In genomic region chr12:66002812-66003211, GRCh38 we compare ENCODE assay signal across 20 cellular contexts.
A peak's percentile ranks its signal among the peaks of the same experiment; 100 is the strongest.
DNase-seq lines count a peak whose midpoint lies in the region; ATAC-seq, FAIRE-seq and TF ChIP-seq lines count a peak whose summit lies in the region.
"Had no signal": no experiment of that assay in that cellular context is flagged by ENCODE, and none has a peak within 500 bp of the region (broad histone marks: within the 10 kb centered on the region; RNA-seq: fewer than 3 reads in every experiment).

No MANE protein-coding gene starts in this region.

- no peak overlapping the region for H3K9ac ChIP-seq in keratinocyte (ENCODE audit: control insufficient read depth, extremely low read depth, insufficient read depth, low read length)
- H3K9ac ChIP-seq: GM23248 had no signal

- ATAC-seq in GM21381 (IDR thresholded peaks at IDR 0.05; ENCODE audit: unreplicated experiment) = no peak

- no peaks in the 10 kb centered on the region for H4K20me1 ChIP-seq in keratinocyte (ENCODE audit: control insufficient read depth, extremely low read depth, insufficient read depth, low read length)

- H3K27me3 ChIP-seq in keratinocyte (ENCODE audit: control insufficient read depth, extremely low read depth, insufficient read depth, low read length) = no peaks in the 10 kb centered on the region
- H3K27me3 ChIP-seq: Peyer's patch, SJSA1 had no signal

- H3K4me1 ChIP-seq in keratinocyte (ENCODE audit: control insufficient read depth, extremely low read depth, insufficient read depth, low read length) = peaks cover 30% of the 10 kb centered on the region
- H3K4me1 ChIP-seq: HAP-1, Peyer's patch had no signal

- H3K4me2 ChIP-seq in keratinocyte (ENCODE audit: control insufficient read depth, extremely low read depth, insufficient read depth, low read depth, low read length) = no peak overlapping the region

- TF ChIP-seq CTCF in astrocyte of the spinal cord (IDR thresholded peaks at IDR 0.05; ENCODE audit: low read depth, low read length) (no peak), keratinocyte (optimal IDR thresholded peaks at IDR 0.05 in 1 of 3, IDR thresholded peaks at IDR 0.05 in 1 of 3, conservative IDR thresholded peaks at IDR 0.05 in 1 of 3; ENCODE audit: extremely low read depth in 1 of 3, insufficient read depth in 2 of 3, low read length in 3 of 3) (no peak)

- no peaks in the 10 kb centered on the region for H3K79me2 ChIP-seq in keratinocyte (ENCODE audit: control insufficient read depth, insufficient read depth, low read length)

- no peak for FAIRE-seq in keratinocyte (lab: Jason Lieb, UNC)

- peak overlapping the region; percentile 30 for H2AFZ ChIP-seq in keratinocyte (ENCODE audit: control insufficient read depth, low read length)
- H2AFZ ChIP-seq: GM23248 had no signal

- no peak overlapping the region for H3K27ac ChIP-seq in keratinocyte (ENCODE audit: control insufficient read depth, insufficient read depth, low read length)
- H3K27ac ChIP-seq: GM23248, Peyer's patch, SJSA1 had no signal

- in situ Hi-C loops in astrocyte of the spinal cord (cut with HindIII; ENCODE audit: low sequenced_read_pairs) = no loop called here

- DNase-seq in LHCN-M2 (ENCODE audit: low read depth) = peak; percentile 43
- DNase-seq in astrocyte of the spinal cord (ENCODE audit: low read depth, low spot score) = peak; percentile 17
- no peak for DNase-seq in keratinocyte (ENCODE audit: low read depth, low spot score)
- no peak for DNase-seq in NOMO-1 treated with dmso at 0.1 percent for 144 hours (lab: John Stamatoyannopoulos, UW; ENCODE audit: unreplicated experiment)
- DNase-seq in NCI-H526 treated with DMSO at 0.1 percent for 48 hours (lab: John Stamatoyannopoulos, UW) = no peak
- no peak for DNase-seq in central memory CD4-positive, alpha-beta T cell
- DNase-seq: ACHN, C1 segment of cervical spinal cord, DMS79 treated with DMSO at 0.1 percent for 48 hours, GDM1, GM23248, NCI-H1105, NCI-H187, NCI-H226, NCI-H524 treated with DMSO at 0.1 percent for 48 hours, Peyer's patch, SW 1271 had no signal

- no peaks in the 10 kb centered on the region for H3K9me3 ChIP-seq in keratinocyte (ENCODE audit: control insufficient read depth, low read depth, low read length)
- H3K9me3 ChIP-seq: HAP-1, Peyer's patch, SJSA1 had no signal

- dilution Hi-C loops in keratinocyte (cut with MboI; ENCODE audit: extremely low pct_ligation_motif_present, low sequenced_read_pairs) = no loop called here

- H3K9me1 ChIP-seq in keratinocyte (ENCODE audit: control insufficient read depth, extremely low read depth, insufficient read depth, low read length) = no peaks in the 10 kb centered on the region

- H3K36me3 ChIP-seq in keratinocyte (ENCODE audit: control insufficient read depth in 2 of 2, extremely low read depth in 1 of 2, insufficient read depth in 2 of 2, low read length in 2 of 2) = no peaks in the 10 kb centered on the region
- H3K36me3 ChIP-seq: HAP-1, Peyer's patch, SJSA1 had no signal

- H3K4me3 ChIP-seq in astrocyte of the spinal cord (ENCODE audit: low read depth, low read length) (no peak overlapping the region), keratinocyte (ENCODE audit: control insufficient read depth in 2 of 3, extremely low read depth in 1 of 3, insufficient read depth in 2 of 3, low read depth in 1 of 3, low read length in 3 of 3) (no peak overlapping the region)
- H3K4me3 ChIP-seq: GM23248, HAP-1, Peyer's patch, SJSA1 had no signal

Comparison
In these comparisons a context has a peak if more than half of its experiments do, and no peak if none do; other contexts are left out.
1. DNase-seq: peak in LHCN-M2 (single experiment) and astrocyte of the spinal cord (single experiment); none in keratinocyte (single experiment), NOMO-1 treated with dmso at 0.1 percent for 144 hours (single experiment), NCI-H526 treated with DMSO at 0.1 percent for 48 hours (single experiment) and central memory CD4-positive, alpha-beta T cell (single experiment).